10 cellular contexts compared by ENCODE assay signal in genomic region chr7:43838201-43838659, GRCh38. TPM values are rescaled to one million over a fixed set of nuclear protein-coding genes. Genes with fewer than 3 reads are reported as not detected.
DNase-seq lines count a peak whose midpoint lies in the region; ATAC-seq, FAIRE-seq and TF ChIP-seq lines count a peak whose summit lies in the region.
"Had no signal": no experiment of that assay in that cellular context is flagged by ENCODE, and none has a peak within 500 bp of the region (broad histone marks: within the 10 kb centered on the region; RNA-seq: fewer than 3 reads in every experiment).

No MANE protein-coding gene starts in this region.

- CTCF ChIA-PET in activated CD8-positive, alpha-beta memory T cell treated with anti-CD3 and anti-CD28 coated beads, Interleukin-2, amount 10 ng/mL, durations not matched to agents 7 days and 5 days (lab: Charles Lee): interaction anchor here (0.6 to 7.1 kb wide), 39 partner anchors 8 to 951 kb away, joined by 3 to 140 read pairs (median 4); partner anchors contain the start of genes BLVRA, COA1, MRPL32 and MRPS24

- H3K4me1 Mint-ChIP-seq in activated CD8-positive, alpha-beta memory T cell treated with anti-CD3 and anti-CD28 coated beads, Interleukin-2, amount 10 ng/mL, durations not matched to agents 7 days and 5 days: peaks cover 24% of the 10 kb centered on the region

- H3K27ac Mint-ChIP-seq in activated CD8-positive, alpha-beta memory T cell treated with anti-CD3 and anti-CD28 coated beads, Interleukin-2, amount 10 ng/mL, durations not matched to agents 7 days and 5 days: no peak overlapping the region

- H3K9me3 Mint-ChIP-seq in activated CD8-positive, alpha-beta memory T cell treated with anti-CD3 and anti-CD28 coated beads, Interleukin-2, amount 10 ng/mL, durations not matched to agents 7 days and 5 days (ENCODE audit: low read depth): no peaks in the 10 kb centered on the region

- H3K27ac ChIP-seq in small intestine (ENCODE audit: low read depth in 1 of 2, low read length in 1 of 2) (no peak overlapping the region), foreskin keratinocyte (no peak overlapping the region)

- H3K9me3 ChIP-seq in HAP-1 (no peaks in the 10 kb centered on the region), small intestine (ENCODE audit: control insufficient read depth, low read depth) (no peaks in the 10 kb centered on the region)
- H3K9me3 ChIP-seq: breast epithelium, spleen had no signal

- H3K4me3 ChIP-seq in HAP-1 (peak overlapping the region; percentile 19), small intestine (ENCODE audit: low read depth in 1 of 2, low read length in 2 of 2) (no peak overlapping the region)

- H3K27me3 Mint-ChIP-seq in activated CD8-positive, alpha-beta memory T cell treated with anti-CD3 and anti-CD28 coated beads, Interleukin-2, amount 10 ng/mL, durations not matched to agents 7 days and 5 days: peaks cover 20% of the 10 kb centered on the region

- peaks cover 5% of the 10 kb centered on the region for H3K36me3 Mint-ChIP-seq in activated CD8-positive, alpha-beta memory T cell treated with anti-CD3 and anti-CD28 coated beads, Interleukin-2, amount 10 ng/mL, durations not matched to agents 7 days and 5 days

- no peak for FAIRE-seq in small intestine (lab: Jason Lieb, UNC)

- ATAC-seq in left lobe of liver (peak; percentile 37), foreskin keratinocyte (no peak)
- ATAC-seq in activated CD8-positive, alpha-beta memory T cell treated with anti-CD3 and anti-CD28 coated beads, Interleukin-2, amount 10 ng/mL, durations not matched to agents 7 days and 5 days: no peak

- H3K27me3 ChIP-seq in HAP-1 (ENCODE audit: low read depth): no peaks in the 10 kb centered on the region
- H3K27me3 ChIP-seq in small intestine (ENCODE audit: control insufficient read depth in 2 of 2, insufficient read depth in 2 of 2, low read length in 2 of 2): no peaks in the 10 kb centered on the region
- H3K27me3 ChIP-seq in foreskin keratinocyte: no peaks in the 10 kb centered on the region
- H3K27me3 ChIP-seq: breast epithelium, spleen had no signal

- in situ Hi-C loops in HAP-1 (cut with MboI; ENCODE audit: low sequenced_read_pairs): loop anchor here (10.0 to 25.0 kb wide), 3 partner anchors 113 to 376 kb away; partner anchors contain the start of genes COA1 and STK17A
- in situ Hi-C loops in SK-MEL-5 (cut with HindIII; ENCODE audit: low pct_unique_long_range_greater_than_20kb, low sequenced_read_pairs): no loop called here

- DNase-seq in HAP-1 (ENCODE audit: low spot score in 2 of 2) (no peak), SK-MEL-5 (ENCODE audit: low read depth, low spot score) (peak; percentile 8), left lobe of liver (ENCODE audit: low spot score) (no peak), small intestine (peak; percentile 3), NCI-H526 treated with DMSO at 0.1 percent for 48 hours (lab: John Stamatoyannopoulos, UW) (no peak), hypothalamus (lab: John Stamatoyannopoulos, UW) (no peak), foreskin keratinocyte (no peak)
- DNase-seq in activated CD8-positive, alpha-beta memory T cell treated with anti-CD3 and anti-CD28 coated beads, Interleukin-2, amount 10 ng/mL, durations not matched to agents 7 days and 5 days: no peak

- no peak overlapping the region for H3K4me3 Mint-ChIP-seq in activated CD8-positive, alpha-beta memory T cell treated with anti-CD3 and anti-CD28 coated beads, Interleukin-2, amount 10 ng/mL, durations not matched to agents 7 days and 5 days

- H3K36me3 ChIP-seq in HAP-1 (replicated peaks): no peaks in the 10 kb centered on the region
- no peaks in the 10 kb centered on the region for H3K36me3 ChIP-seq in small intestine (ENCODE audit: control insufficient read depth in 2 of 2, insufficient read depth in 2 of 2, low read length in 2 of 2)
- H3K36me3 ChIP-seq: breast epithelium, spleen had no signal

- WGBS in small intestine, 3 donors: 63 to 80% (median 63%) methylated on average over 9 of the region's 9 CpGs

- peaks cover 14% of the 10 kb centered on the region for H3K4me1 ChIP-seq in HAP-1
- peaks cover 0 to 2% of the 10 kb centered on the region in 2 donors for H3K4me1 ChIP-seq in small intestine (ENCODE audit: control insufficient read depth in 2 of 2, insufficient read depth in 1 of 2, low read depth in 1 of 2, low read length in 1 of 2)
- no peaks in the 10 kb centered on the region for H3K4me1 ChIP-seq in foreskin keratinocyte
- H3K4me1 ChIP-seq: breast epithelium had no signal

- no peak for TF ChIP-seq CTCF in foreskin keratinocyte (conservative IDR thresholded peaks at IDR 0.05)

RNA-seq across cellular contexts. Expression of gene MRPS24, which starts 31.1 kb away (rescaled TPM):
- 137 and 144 TPM in 2 replicates for total RNA-seq in SK-MEL-5 (2014; rRNA removed; shearing (Covaris generic))
- polyA plus RNA-seq in SK-MEL-5 (2015; cell fraction: cytosol; rRNA removed): 174 and 287 TPM in 2 replicates
- polyA plus RNA-seq in SK-MEL-5 (2015; cell fraction: nucleus; rRNA removed): 15.9 and 43.6 TPM in 2 replicates
- total RNA-seq in left lobe of liver: 70.8 TPM
- 100 to 1,000 TPM; 131 to 174 (median 137) TPM for polyA plus RNA-seq in small intestine
- 10 to 100 TPM; 75.3 to 96.2 TPM for total RNA-seq in activated CD8-positive, alpha-beta memory T cell treated with anti-CD3 and anti-CD28 coated beads, Interleukin-2, amount 10 ng/mL, durations not matched to agents 7 days and 5 days
- total RNA-seq in foreskin keratinocyte: 136 and 147 TPM in 2 replicates
- 227 and 229 TPM in 2 replicates for polyA plus RNA-seq in foreskin keratinocyte

Comparison
In these comparisons a context has a peak if more than half of its experiments do, and no peak if none do; other contexts are left out.
1. DNase-seq: peak in SK-MEL-5 (single experiment) and small intestine (single experiment); none in HAP-1 (0 of 2), left lobe of liver (single experiment), NCI-H526 treated with DMSO at 0.1 percent for 48 hours (single experiment), activated CD8-positive, alpha-beta memory T cell treated with anti-CD3 and anti-CD28 coated beads, Interleukin-2, amount 10 ng/mL, durations not matched to agents 7 days and 5 days (single experiment), hypothalamus (0 of 51) and foreskin keratinocyte (0 of 2).